ENCODE assay signal across 8 cellular contexts in the genomic region with DNA sequence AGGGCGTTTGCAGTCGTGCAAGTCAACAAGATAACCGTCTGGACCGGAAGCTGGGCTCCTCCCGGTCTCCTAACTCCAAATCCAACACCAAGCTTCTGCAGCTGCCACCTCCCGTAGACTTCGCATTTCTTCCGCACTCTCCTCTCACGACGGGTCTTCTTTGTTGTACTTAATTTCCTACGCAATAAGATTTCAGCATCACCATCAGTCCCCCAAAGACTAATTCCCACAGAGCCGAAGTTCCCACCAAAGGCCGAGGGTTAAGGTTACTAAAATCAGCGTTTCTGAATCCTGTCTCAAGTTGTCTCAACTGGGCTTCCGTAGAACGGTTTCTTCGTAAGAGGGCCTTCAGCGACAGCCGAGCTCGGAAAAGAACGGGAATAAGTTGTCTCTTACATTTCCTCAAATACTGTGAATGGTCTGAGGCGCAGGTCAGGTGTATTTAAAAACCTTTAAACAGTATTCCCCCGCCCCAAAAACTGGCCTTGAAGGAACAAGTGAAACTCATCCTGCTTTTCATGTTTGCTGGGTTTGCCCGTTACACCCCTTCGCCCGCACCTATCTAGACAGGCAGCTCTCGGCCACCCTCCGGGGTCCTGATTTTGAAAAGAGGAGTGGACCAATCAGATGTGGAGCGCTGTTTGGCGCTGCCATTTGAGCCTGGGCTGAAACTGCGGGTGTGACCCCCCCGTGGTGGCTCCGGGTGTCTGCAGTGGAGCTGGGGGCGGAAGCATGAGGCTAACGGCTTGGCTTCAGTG.
DNase-seq lines count a peak whose midpoint lies in the region; ATAC-seq, FAIRE-seq and TF ChIP-seq lines count a peak whose summit lies in the region.
"Not testable (repeated sequence)": the region's sequence is repeated elsewhere in the genome, so short reads cannot be mapped to it uniquely, and the experiment has no call there.

A gene (plus strand): TSS at position 693 of the 758 bp plus-strand sequence.

- in situ Hi-C loops in GM12878 (cut with MboI) = loop anchor here (25.0 kb wide), 1 partner anchor 712 kb away; a partner anchor contains a TSS

- H3K9me3 ChIP-seq in GM12878 (replicated peaks; ENCODE audit: control insufficient read depth, insufficient read depth, low read length); heart left ventricle; neutrophil: not testable (repeated sequence)

- 0 out of 4 replicates have a peak, but pooled peaks of 1 of the 2 experiments have one; percentile 14 for TF ChIP-seq EP300 in GM12878 (IDR thresholded peaks at IDR 0.05; ENCODE audit: borderline replicate concordance in 1 of 2, control insufficient read depth in 1 of 2, low read depth in 2 of 2, low read length in 2 of 2)

- peak within 1 kb of the TSS; percentile 89 for H3K9ac ChIP-seq in GM12878 (ENCODE audit: control insufficient read depth, insufficient read depth, low read length)

- POLR2A ChIA-PET in GM12878 (lab: Charles Lee) = interaction anchor here (0.6 kb wide), 1 partner anchor 1989 kb away, joined by 3 read pairs; no protein-coding TSS in a partner anchor

- intact Hi-C loops in GM12878 (cut with micrococcal nuclease; ENCODE audit: unreplicated experiment); heart left ventricle (cut with DNase I): not testable (repeated sequence)

- peak within 1 kb of the TSS; percentile 87 for H3K4me3 Mint-ChIP-seq in stimulated activated effector memory CD8-positive, alpha-beta T cell treated with anti-CD3 and anti-CD28 coated beads, Interleukin-12 subunit alpha, Interleukin-12 subunit beta, amount 100 ng/mL, for 72 hours

- H3K27me3 ChIP-seq in GM12878 (replicated peaks in 1 of 2; ENCODE audit: control insufficient read depth in 2 of 2, insufficient read depth in 2 of 2, low read length in 1 of 2); heart left ventricle; neutrophil: not testable (repeated sequence)

- H3K27ac Mint-ChIP-seq in stimulated activated effector memory CD8-positive, alpha-beta T cell treated with anti-CD3 and anti-CD28 coated beads, Interleukin-12 subunit alpha, Interleukin-12 subunit beta, amount 100 ng/mL, for 72 hours = peak within 1 kb of the TSS; percentile 94

- peak; percentile 38; the same call in 1 of the 2 replicates for TF ChIP-seq POLR2A in GM12878 (IDR thresholded peaks at IDR 0.05; ENCODE audit: low read depth, low read length)
- not testable (repeated sequence) for TF ChIP-seq POLR2A in heart left ventricle (IDR thresholded peaks at IDR 0.05)

- RAD21 ChIA-PET in GM12878 (lab: Charles Lee; ENCODE audit: unreplicated experiment) = interaction anchor here (0.7 kb wide), 1 partner anchor 1989 kb away, joined by 3 read pairs; no protein-coding TSS in a partner anchor

- not testable (repeated sequence) for H3K4me1 ChIP-seq in GM12878 (ENCODE audit: control insufficient read depth, insufficient read depth, low read length); heart left ventricle; neutrophil (ENCODE audit: control insufficient read depth in 1 of 2, insufficient read depth in 1 of 2, low read depth in 1 of 2, low read length in 1 of 2)

- CTCF ChIA-PET in GM12878 (lab: Yijun Ruan, JAX) = not testable (repeated sequence)

- BruUV-seq in GM12878 (replicated peaks; lab: Mats Ljungman, UMichigan) = not testable (repeated sequence)

- H3K4me2 ChIP-seq in GM12878 (ENCODE audit: control insufficient read depth, insufficient read depth) = not testable (repeated sequence)

- H3K27ac ChIP-seq in GM12878 (ENCODE audit: control insufficient read depth, insufficient read depth) (peak within 1 kb of the TSS; percentile 70), heart left ventricle (peak within 1 kb of the TSS; percentile 82 to 96 (median 90)), neutrophil (peak within 1 kb of the TSS; percentile 86)

- H3K36me3 Mint-ChIP-seq in stimulated activated effector memory CD8-positive, alpha-beta T cell treated with anti-CD3 and anti-CD28 coated beads, Interleukin-12 subunit alpha, Interleukin-12 subunit beta, amount 100 ng/mL, for 72 hours = peaks cover 19% of the 10 kb centered on the region

- TF ChIP-seq CTCF in GM12878 (IDR thresholded peaks at IDR 0.05 in 2 of 3, conservative IDR thresholded peaks at IDR 0.05 in 1 of 3; ENCODE audit: control insufficient read depth in 2 of 3, extremely low read depth in 1 of 3, insufficient read depth in 1 of 3, low read depth in 3 of 3, low read length in 3 of 3) (peak in 1 of 3 experiments; percentile 14; a peak in 1 of 6 replicates), heart left ventricle (IDR thresholded peaks at IDR 0.05) (peak in 2 of 12 donors; percentile 5 to 10), neutrophil (IDR thresholded peaks at IDR 0.05) (peak; percentile 24)

- not testable (repeated sequence) for TF ChIP-seq RAD21 in GM12878 (IDR thresholded peaks at IDR 0.05; ENCODE audit: insufficient read depth, low read depth, low read length)

- DNase-seq in D341Med (ENCODE audit: low spot score) (peak; percentile 83), GM12878 (ENCODE audit: low read depth, low spot score) (peak; percentile 93), heart left ventricle (peak; percentile 86 to 95 (median 92))
- peak; percentile 86 to 96 for DNase-seq in stimulated activated effector memory CD8-positive, alpha-beta T cell treated with anti-CD3 and anti-CD28 coated beads, Interleukin-12 subunit alpha, Interleukin-12 subunit beta, amount 100 ng/mL, for 72 hours (ENCODE audit: low spot score in 2 of 2)

- peak within 1 kb of the TSS; percentile 78 for H3K4me3 ChIP-seq in GM12878
- peak within 1 kb of the TSS; percentile 37 to 90 (median 64) for H3K4me3 ChIP-seq in heart left ventricle
- peak within 1 kb of the TSS; percentile 70 to 80 for H3K4me3 ChIP-seq in neutrophil (ENCODE audit: low read depth in 1 of 2, low read length in 1 of 2)

- peak; percentile 90 for ATAC-seq in GM21381 (IDR thresholded peaks at IDR 0.05; ENCODE audit: unreplicated experiment)
- peak; percentile 92 for ATAC-seq in HG03520 (IDR thresholded peaks at IDR 0.05; ENCODE audit: unreplicated experiment)
- peak; percentile 94 for ATAC-seq in GM12878
- peak; percentile 96 to 98 (median 98) for ATAC-seq in heart left ventricle
- ATAC-seq in stimulated activated effector memory CD8-positive, alpha-beta T cell treated with anti-CD3 and anti-CD28 coated beads, Interleukin-12 subunit alpha, Interleukin-12 subunit beta, amount 100 ng/mL, for 72 hours = peak; percentile 98

- peaks cover 39% of the 10 kb centered on the region for H3K79me2 ChIP-seq in GM12878 (ENCODE audit: control insufficient read depth, insufficient read depth, low read length)

- not testable (repeated sequence) for H4K20me1 ChIP-seq in GM12878 (ENCODE audit: control insufficient read depth, insufficient read depth)

- H3K36me3 ChIP-seq in GM12878 (ENCODE audit: control insufficient read depth in 2 of 2, insufficient read depth in 2 of 2, low read length in 1 of 2); heart left ventricle; neutrophil: not testable (repeated sequence)

- H3K9me3 Mint-ChIP-seq in stimulated activated effector memory CD8-positive, alpha-beta T cell treated with anti-CD3 and anti-CD28 coated beads, Interleukin-12 subunit alpha, Interleukin-12 subunit beta, amount 100 ng/mL, for 72 hours = not testable (repeated sequence)

- SMC1A ChIA-PET in GM12878 (lab: Charles Lee; ENCODE audit: uncharacterized antibody, unreplicated experiment) = interaction anchor here (0.6 kb wide), 2 partner anchors 40 to 1989 kb away, joined by 3 read pairs; no protein-coding TSS in a partner anchor

- H3K4me1 Mint-ChIP-seq in stimulated activated effector memory CD8-positive, alpha-beta T cell treated with anti-CD3 and anti-CD28 coated beads, Interleukin-12 subunit alpha, Interleukin-12 subunit beta, amount 100 ng/mL, for 72 hours = peaks cover 14% of the 10 kb centered on the region

- peak; percentile 80 for FAIRE-seq in TTC549 (lab: Jason Lieb, UNC)
- FAIRE-seq in GM12878 (lab: Jason Lieb, UNC) = peak; percentile 35

- WGBS in GM12878 (ENCODE audit: insufficient coverage, insufficient replicate concordance, low lambda C conversion rate, missing lambda C conversion rate) = under 1% methylated on average over 31 of the region's 35 CpGs
- WGBS in heart left ventricle, 4 donors = 0 to 1% (median 0%) methylated on average over 26 to 35 of the region's 35 CpGs

- H2AFZ ChIP-seq in GM12878 (ENCODE audit: control insufficient read depth, low read depth, low read length) = peak within 1 kb of the TSS; percentile 67

TF ChIP-seq in GM12878, 131 proteins besides CTCF, POLR2A, EP300 and RAD21 (continues in another document):
- peak; percentile 14; the same call in 1 of the 2 replicates for TF ChIP-seq YY1 (IDR thresholded peaks at IDR 0.05; ENCODE audit: low read depth, low read length)
- peak; percentile 79; the same call in 1 of the 2 replicates for TF ChIP-seq FOXM1 (IDR thresholded peaks at IDR 0.05; ENCODE audit: low read depth, low read length)
- peak; percentile 70; the same call in 1 of the 2 replicates for TF ChIP-seq HDAC2 (IDR thresholded peaks at IDR 0.05)
- TF ChIP-seq ZNF207 (IDR thresholded peaks at IDR 0.05; ENCODE audit: borderline replicate concordance) = peak; percentile 74; the same call in 1 of the 2 replicates
- TF ChIP-seq MXI1 (IDR thresholded peaks at IDR 0.05; ENCODE audit: low read depth, low read length) = peak; percentile 92
- peak; percentile 96 for TF ChIP-seq SIN3A (IDR thresholded peaks at IDR 0.05; ENCODE audit: low read depth, low read length)
- TF ChIP-seq, protein P1, sequence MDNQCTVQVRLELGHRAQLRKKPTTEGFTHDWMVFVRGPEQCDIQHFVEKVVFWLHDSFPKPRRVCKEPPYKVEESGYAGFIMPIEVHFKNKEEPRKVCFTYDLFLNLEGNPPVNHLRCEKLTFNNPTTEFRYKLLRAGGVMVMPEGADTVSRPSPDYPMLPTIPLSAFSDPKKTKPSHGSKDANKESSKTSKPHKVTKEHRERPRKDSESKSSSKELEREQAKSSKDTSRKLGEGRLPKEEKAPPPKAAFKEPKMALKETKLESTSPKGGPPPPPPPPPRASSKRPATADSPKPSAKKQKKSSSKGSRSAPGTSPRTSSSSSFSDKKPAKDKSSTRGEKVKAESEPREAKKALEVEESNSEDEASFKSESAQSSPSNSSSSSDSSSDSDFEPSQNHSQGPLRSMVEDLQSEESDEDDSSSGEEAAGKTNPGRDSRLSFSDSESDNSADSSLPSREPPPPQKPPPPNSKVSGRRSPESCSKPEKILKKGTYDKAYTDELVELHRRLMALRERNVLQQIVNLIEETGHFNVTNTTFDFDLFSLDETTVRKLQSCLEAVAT (IDR thresholded peaks at IDR 0.05) = 0 out of 2 replicates have a peak, but pooled peaks have one; percentile 19
- TF ChIP-seq TAF1 (IDR thresholded peaks at IDR 0.05; ENCODE audit: borderline replicate concordance, low read depth, low read length) = peak; percentile 37; the same call in 1 of the 2 replicates
- 0 out of 2 replicates have a peak, but pooled peaks have one; percentile 42 for TF ChIP-seq CBFB (IDR thresholded peaks at IDR 0.05; ENCODE audit: low read depth)

Comparison
In these comparisons a context has a peak if more than half of its experiments do, and no peak if none do; other contexts are left out.
1. Peak in every context shown above with its lines: DNase-seq, ATAC-seq, H3K4me3 ChIP-seq and H3K27ac ChIP-seq.